ENCODE assay signal across 26 cellular contexts in the genomic region with DNA sequence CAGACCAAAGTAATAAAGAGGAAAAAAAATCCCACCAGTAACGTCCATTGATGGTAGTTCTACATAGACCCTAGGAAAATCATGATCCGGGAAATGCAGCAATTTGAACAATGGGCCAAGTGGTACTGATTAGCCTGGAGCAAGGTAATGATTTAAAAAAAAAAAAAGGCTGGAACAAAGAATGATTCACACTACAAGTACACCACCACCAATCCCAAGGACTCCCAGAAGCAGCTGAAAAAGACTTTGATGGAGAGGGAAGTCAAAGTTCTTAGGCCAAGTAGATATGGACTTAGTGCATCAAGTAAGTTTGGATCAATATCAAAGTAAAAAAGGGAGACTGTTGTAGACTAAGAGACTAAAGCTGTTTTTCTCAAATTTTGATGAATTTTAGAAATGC. TPM values are rescaled to one million over a fixed set of nuclear protein-coding genes. Genes with fewer than 3 reads are reported as not detected.
"Had no signal": no experiment of that assay in that cellular context is flagged by ENCODE, and none has a peak within 500 bp of the region (broad histone marks: within the 10 kb centered on the region; RNA-seq: fewer than 3 reads in every experiment).

No MANE protein-coding gene starts in this region.

- H3K4me1 Mint-ChIP-seq: stimulated activated effector memory CD8-positive, alpha-beta T cell treated with anti-CD3 and anti-CD28 coated beads, Interleukin-12 subunit alpha, Interleukin-12 subunit beta, amount 100 ng/mL, for 72 hours; stimulated activated naive B cell treated with anti-CD40 and anti-IgM and Interleukin-4, amounts not matched to agents 10 μg/mL and 1 μg/mL and 100 μg/mL, for 72 hours; stimulated activated naive CD8-positive, alpha-beta T cell treated with anti-CD3 and anti-CD28 coated beads, Interleukin-15, amount 100 ng/mL, for 72 hours had no signal

- H3K9me3 Mint-ChIP-seq: stimulated activated effector memory CD8-positive, alpha-beta T cell treated with anti-CD3 and anti-CD28 coated beads, Interleukin-12 subunit alpha, Interleukin-12 subunit beta, amount 100 ng/mL, for 72 hours; stimulated activated memory B cell treated with anti-CD40 and anti-IgM and Interleukin-4, amounts not matched to agents 10 μg/mL and 1 μg/mL and 100 μg/mL, for 72 hours; stimulated activated naive B cell treated with anti-CD40 and anti-IgM and Interleukin-4, amounts not matched to agents 10 μg/mL and 1 μg/mL and 100 μg/mL, for 72 hours; stimulated activated naive CD8-positive, alpha-beta T cell treated with anti-CD3 and anti-CD28 coated beads, Interleukin-15, amount 100 ng/mL, for 72 hours; stimulated activated naive CD8-positive, alpha-beta T cell treated with anti-CD3 and anti-CD28 coated beads, Interleukin-15, Interleukin-2, amounts not matched to agents 100 ng/mL and 50 ng/mL, for 24 hours; type B pancreatic cell had no signal

- H3K27me3 Mint-ChIP-seq: stimulated activated memory B cell treated with anti-CD40 and anti-IgM and Interleukin-4, amounts not matched to agents 10 μg/mL and 1 μg/mL and 100 μg/mL, for 72 hours; stimulated activated naive CD8-positive, alpha-beta T cell treated with anti-CD3 and anti-CD28 coated beads, Interleukin-15, amount 100 ng/mL, for 72 hours; type B pancreatic cell had no signal

- ATAC-seq: stimulated activated effector memory CD8-positive, alpha-beta T cell treated with anti-CD3 and anti-CD28 coated beads, Interleukin-12 subunit alpha, Interleukin-12 subunit beta, amount 100 ng/mL, for 72 hours; stimulated activated memory B cell treated with anti-CD40 and anti-IgM and Interleukin-4, amounts not matched to agents 10 μg/mL and 1 μg/mL and 100 μg/mL, for 72 hours; stimulated activated naive B cell treated with anti-CD40 and anti-IgM and Interleukin-4, amounts not matched to agents 10 μg/mL and 1 μg/mL and 100 μg/mL, for 72 hours; stimulated activated naive CD8-positive, alpha-beta T cell treated with anti-CD3 and anti-CD28 coated beads, Interleukin-15, amount 100 ng/mL, for 72 hours; stimulated activated naive CD8-positive, alpha-beta T cell treated with anti-CD3 and anti-CD28 coated beads, Interleukin-15, Interleukin-2, amounts not matched to agents 100 U/mL and 50 U/mL, for 24 hours; upper lobe of right lung had no signal

- DNase-seq: stimulated activated CD4-positive, alpha-beta T cell treated with anti-CD3 and anti-CD28 coated beads, Interleukin-2, amount 100 ng/mL, for 48 hours; stimulated activated CD4-positive, alpha-beta T cell treated with anti-CD3 and anti-CD28 coated beads, Interleukin-4, amount 100 ng/mL, for 1 hour; stimulated activated CD4-positive, alpha-beta T cell treated with anti-CD3 and anti-CD28 coated beads, Interleukin-4, amount 100 ng/mL, for 24 hours; stimulated activated CD4-positive, alpha-beta T cell treated with anti-CD3 and anti-CD28 coated beads, Interleukin-4, amount 100 ng/mL, for 4 hours; stimulated activated CD8-positive, alpha-beta memory T cell treated with anti-CD3 and anti-CD28 coated beads, Interleukin-4, amount 100 ng/mL, for 48 hours; stimulated activated naive B cell treated with anti-CD40 and anti-IgM and Interleukin-4, amounts not matched to agents 10 μg/mL and 1 μg/mL and 100 μg/mL, for 72 hours; stimulated activated naive CD4-positive, alpha-beta T cell; stimulated activated naive CD4-positive, alpha-beta T cell treated with Interleukin-2 at 50 U/mL for 16 hours; stimulated activated naive CD8-positive, alpha-beta T cell treated with anti-CD3 and anti-CD28 coated beads, Interleukin-15, amount 100 ng/mL, for 72 hours; stimulated activated naive CD8-positive, alpha-beta T cell treated with anti-CD3 and anti-CD28 coated beads, Interleukin-15, Interleukin-2, amounts not matched to agents 100 U/mL and 50 U/mL, for 24 hours; stomach; substantia nigra; testis; thyroid gland; tibial artery; transverse colon; trophoblast cell; upper lobe of left lung; upper lobe of right lung; uterus had no signal

- H3K36me3 Mint-ChIP-seq: stimulated activated effector memory CD8-positive, alpha-beta T cell treated with anti-CD3 and anti-CD28 coated beads, Interleukin-12 subunit alpha, Interleukin-12 subunit beta, amount 100 ng/mL, for 72 hours; stimulated activated memory B cell treated with anti-CD40 and anti-IgM and Interleukin-4, amounts not matched to agents 10 μg/mL and 1 μg/mL and 100 μg/mL, for 72 hours; stimulated activated naive B cell treated with anti-CD40 and anti-IgM and Interleukin-4, amounts not matched to agents 10 μg/mL and 1 μg/mL and 100 μg/mL, for 72 hours; type B pancreatic cell had no signal

- H3K27ac Mint-ChIP-seq: stimulated activated effector memory CD8-positive, alpha-beta T cell treated with anti-CD3 and anti-CD28 coated beads, Interleukin-12 subunit alpha, Interleukin-12 subunit beta, amount 100 ng/mL, for 72 hours; stimulated activated memory B cell treated with anti-CD40 and anti-IgM and Interleukin-4, amounts not matched to agents 10 μg/mL and 1 μg/mL and 100 μg/mL, for 72 hours; stimulated activated naive B cell treated with anti-CD40 and anti-IgM and Interleukin-4, amounts not matched to agents 10 μg/mL and 1 μg/mL and 100 μg/mL, for 72 hours; stimulated activated naive CD8-positive, alpha-beta T cell treated with anti-CD3 and anti-CD28 coated beads, Interleukin-15, amount 100 ng/mL, for 72 hours; stimulated activated naive CD8-positive, alpha-beta T cell treated with anti-CD3 and anti-CD28 coated beads, Interleukin-15, Interleukin-2, amounts not matched to agents 100 ng/mL and 50 ng/mL, for 24 hours; type B pancreatic cell had no signal

- H3K4me3 Mint-ChIP-seq: stimulated activated effector memory CD8-positive, alpha-beta T cell treated with anti-CD3 and anti-CD28 coated beads, Interleukin-12 subunit alpha, Interleukin-12 subunit beta, amount 100 ng/mL, for 72 hours; stimulated activated memory B cell treated with anti-CD40 and anti-IgM and Interleukin-4, amounts not matched to agents 10 μg/mL and 1 μg/mL and 100 μg/mL, for 72 hours; stimulated activated naive B cell treated with anti-CD40 and anti-IgM and Interleukin-4, amounts not matched to agents 10 μg/mL and 1 μg/mL and 100 μg/mL, for 72 hours; stimulated activated naive CD8-positive, alpha-beta T cell treated with anti-CD3 and anti-CD28 coated beads, Interleukin-15, amount 100 ng/mL, for 72 hours; stimulated activated naive CD8-positive, alpha-beta T cell treated with anti-CD3 and anti-CD28 coated beads, Interleukin-15, Interleukin-2, amounts not matched to agents 100 ng/mL and 50 ng/mL, for 24 hours; type B pancreatic cell had no signal

RNA-seq across cellular contexts. Expression of a gene that starts 52.4 kb away (rescaled TPM):
- total RNA-seq: transverse colon, upper lobe of right lung, ureter, uterus, vagina had no signal
